Comparison of ENCODE assay signal across 17 cellular contexts in the genomic region with DNA sequence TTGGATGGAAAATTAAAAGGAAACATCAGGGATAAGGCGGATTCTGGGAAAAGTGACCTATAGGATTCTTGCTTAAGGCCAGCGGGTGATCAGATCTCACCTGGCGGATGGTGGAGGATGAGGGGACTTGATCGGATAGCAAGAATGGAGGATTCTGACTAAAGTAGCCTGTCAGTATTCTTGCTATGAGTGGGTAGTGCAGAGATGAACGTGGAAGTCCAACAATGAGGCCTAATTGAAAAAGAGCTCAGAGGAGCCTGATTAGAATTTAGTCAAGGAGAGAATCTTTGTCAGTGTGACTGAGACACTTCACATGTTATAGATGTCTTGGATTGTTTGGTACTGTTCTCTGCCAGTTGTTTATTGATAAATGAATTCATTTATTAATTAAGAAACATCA. TPM values are rescaled to one million over a fixed set of nuclear protein-coding genes. Genes with fewer than 3 reads are reported as not detected.
DNase-seq lines count a peak whose midpoint lies in the region; ATAC-seq, FAIRE-seq and TF ChIP-seq lines count a peak whose summit lies in the region.
"Had no signal": no experiment of that assay in that cellular context is flagged by ENCODE, and none has a peak within 500 bp of the region (broad histone marks: within the 10 kb centered on the region; RNA-seq: fewer than 3 reads in every experiment).

No MANE protein-coding gene starts in this region.

- H3K9ac ChIP-seq in MM.1S (ENCODE audit: low read length) (no peak overlapping the region), GM12878 (ENCODE audit: control insufficient read depth, insufficient read depth, low read length) (no peak overlapping the region)

- TF ChIP-seq POLR2A in GM12878 (IDR thresholded peaks at IDR 0.05; ENCODE audit: low read depth, low read length) (no peak), ovary (IDR thresholded peaks at IDR 0.05) (no peak)

- DNase-seq in Calu3 (no peak), MM.1S (no peak), GM12878 (ENCODE audit: low read depth, low spot score) (no peak), osteoblast (ENCODE audit: insufficient read length, low spot score, missing footprints) (no peak), HK-2 (ENCODE audit: unreplicated experiment) (no peak), ovary (no peak), CD1c-positive myeloid dendritic cell (ENCODE audit: extremely low spot score) (no peak)
- DNase-seq: activated CD4-positive, alpha-beta T cell treated with anti-CD3 and anti-CD28 coated beads, Interleukin-2, amount 10 ng/mL, durations not matched to agents 24 days and 14 days; activated effector memory CD4-positive, alpha-beta T cell treated with Interleukin-2 at 50 U/mL for 16 hours; effector memory CD4-positive, alpha-beta T cell; left colon; NCI-H2171; Right ventricle myocardium superior; stimulated activated CD4-positive, alpha-beta T cell treated with anti-CD3 and anti-CD28 coated beads, Interleukin-4, amount 100 ng/mL, for 4 hours; substantia nigra had no signal

- CTCF ChIA-PET in Calu3 (lab: Charles Lee), result interaction anchor here (0.6 to 2.4 kb wide), 3 partner anchors 66 to 79 kb away, joined by 3 to 20 read pairs (median 17); no protein-coding TSS in a partner anchor
- CTCF ChIA-PET in GM12878 (lab: Yijun Ruan, JAX), result interaction anchor here (0.8 to 9.6 kb wide), 24 partner anchors 9 to 474 kb away, joined by 3 to 204 read pairs (median 5); no protein-coding TSS in a partner anchor

- no peak overlapping the region for H2AFZ ChIP-seq in MM.1S (ENCODE audit: low read length)
- no peak overlapping the region for H2AFZ ChIP-seq in GM12878 (ENCODE audit: control insufficient read depth, low read depth, low read length)
- no peak overlapping the region for H2AFZ ChIP-seq in osteoblast (ENCODE audit: low read length)

- SMC1A ChIA-PET in GM12878 (lab: Charles Lee; ENCODE audit: uncharacterized antibody, unreplicated experiment), result interaction anchor here (0.6 to 5.7 kb wide), 24 partner anchors 10 to 350 kb away, joined by 3 to 71 read pairs (median 4); partner anchors contain the start of gene CAST

- in situ Hi-C loops in GM12878 (cut with MboI), result no loop called here

- ATAC-seq in GM12878, result peak; percentile 48
- ATAC-seq in HG03469 (IDR thresholded peaks at IDR 0.05; ENCODE audit: unreplicated experiment), result no peak

- H3K27me3 ChIP-seq in MM.1S (replicated peaks; ENCODE audit: insufficient read depth, low read length) (no peaks in the 10 kb centered on the region), GM12878 (replicated peaks in 1 of 2; ENCODE audit: control insufficient read depth in 2 of 2, insufficient read depth in 2 of 2, low read length in 1 of 2) (no peaks in the 10 kb centered on the region), osteoblast (ENCODE audit: insufficient read depth, low read length) (no peaks in the 10 kb centered on the region), ovary (no peaks in the 10 kb centered on the region)

- H3K27ac Mint-ChIP-seq in Calu3 (ENCODE audit: unreplicated experiment), result peak overlapping the region; percentile 11
- H3K27ac Mint-ChIP-seq: activated CD4-positive, alpha-beta T cell treated with anti-CD3 and anti-CD28 coated beads, Interleukin-2, amount 10 ng/mL, durations not matched to agents 24 days and 14 days had no signal

- no peaks in the 10 kb centered on the region for H3K9me3 ChIP-seq in MM.1S (replicated peaks; ENCODE audit: insufficient read depth, low read length)
- no peaks in the 10 kb centered on the region for H3K9me3 ChIP-seq in GM12878 (replicated peaks; ENCODE audit: control insufficient read depth, insufficient read depth, low read length)
- no peaks in the 10 kb centered on the region for H3K9me3 ChIP-seq in osteoblast (ENCODE audit: low read depth, low read length)
- no peaks in the 10 kb centered on the region for H3K9me3 ChIP-seq in ovary

- H3K79me2 ChIP-seq in MM.1S (ENCODE audit: low read length) (peaks cover 11% of the 10 kb centered on the region), GM12878 (ENCODE audit: control insufficient read depth, insufficient read depth, low read length) (no peaks in the 10 kb centered on the region), osteoblast (ENCODE audit: insufficient read depth, low read length) (peaks cover 71% of the 10 kb centered on the region)

- no peaks in the 10 kb centered on the region for H3K9me3 Mint-ChIP-seq in Calu3 (ENCODE audit: low read depth, unreplicated experiment)
- H3K9me3 Mint-ChIP-seq: activated CD4-positive, alpha-beta T cell treated with anti-CD3 and anti-CD28 coated beads, Interleukin-2, amount 10 ng/mL, durations not matched to agents 24 days and 14 days had no signal

- no peak for TF ChIP-seq EP300 in GM12878 (IDR thresholded peaks at IDR 0.05; ENCODE audit: borderline replicate concordance in 1 of 2, control insufficient read depth in 1 of 2, low read depth in 2 of 2, low read length in 2 of 2)
- TF ChIP-seq EP300 in ovary (IDR thresholded peaks at IDR 0.05), result no peak

- RAD21 ChIA-PET in GM12878 (lab: Charles Lee; ENCODE audit: unreplicated experiment), result interaction anchor here (0.6 to 6.4 kb wide), 13 partner anchors 15 to 474 kb away, joined by 3 to 78 read pairs (median 4); no protein-coding TSS in a partner anchor

- H3K4me3 ChIP-seq in MM.1S (ENCODE audit: low read length), result no peak overlapping the region
- no peak overlapping the region for H3K4me3 ChIP-seq in GM12878
- H3K4me3 ChIP-seq in osteoblast (ENCODE audit: insufficient read depth, low read length), result no peak overlapping the region
- H3K4me3 ChIP-seq in ovary, result no peak overlapping the region

- H3K4me3 Mint-ChIP-seq in Calu3 (ENCODE audit: low read depth, unreplicated experiment), result no peak overlapping the region
- H3K4me3 Mint-ChIP-seq: activated CD4-positive, alpha-beta T cell treated with anti-CD3 and anti-CD28 coated beads, Interleukin-2, amount 10 ng/mL, durations not matched to agents 24 days and 14 days had no signal

- TF ChIP-seq RAD21 in GM12878 (IDR thresholded peaks at IDR 0.05; ENCODE audit: insufficient read depth, low read depth, low read length), result no peak

- no peaks in the 10 kb centered on the region for H3K36me3 ChIP-seq in MM.1S (replicated peaks; ENCODE audit: insufficient read depth, low read length)
- H3K36me3 ChIP-seq in GM12878 (ENCODE audit: control insufficient read depth in 2 of 2, insufficient read depth in 2 of 2, low read length in 1 of 2), result no peaks in the 10 kb centered on the region
- peaks cover 4% of the 10 kb centered on the region for H3K36me3 ChIP-seq in osteoblast (ENCODE audit: insufficient read depth, low read length)
- H3K36me3 ChIP-seq in ovary, result no peaks in the 10 kb centered on the region

- TF ChIP-seq CTCF in Calu3 (IDR thresholded peaks at IDR 0.05; ENCODE audit: unreplicated experiment), result no peak
- TF ChIP-seq CTCF in MM.1S (IDR thresholded peaks at IDR 0.05; ENCODE audit: low read length), result no peak
- TF ChIP-seq CTCF in GM12878 (IDR thresholded peaks at IDR 0.05 in 2 of 3, conservative IDR thresholded peaks at IDR 0.05 in 1 of 3; ENCODE audit: control insufficient read depth in 2 of 3, extremely low read depth in 1 of 3, insufficient read depth in 1 of 3, low read depth in 3 of 3, low read length in 3 of 3), result no peak
- no peak for TF ChIP-seq CTCF in osteoblast (IDR thresholded peaks at IDR 0.05; ENCODE audit: extremely low read depth, low read depth, low read length)
- no peak for TF ChIP-seq CTCF in ovary (IDR thresholded peaks at IDR 0.05)

- no peaks in the 10 kb centered on the region for H3K9me2 ChIP-seq in MM.1S (replicated peaks; ENCODE audit: insufficient read depth, low read length)

- WGBS in GM12878 (ENCODE audit: insufficient coverage, insufficient replicate concordance, low lambda C conversion rate, missing lambda C conversion rate), result 67% methylated on average over 5 of the region's 5 CpGs
- 92 to 95% (median 94%) methylated on average over 5 of the region's 5 CpGs for WGBS in ovary, 3 donors

- POLR2A ChIA-PET in GM12878 (lab: Charles Lee), result interaction anchor here (1.0 to 1.7 kb wide), 2 partner anchors 73 to 79 kb away, joined by 4 read pairs; no protein-coding TSS in a partner anchor

- BruUV-seq in Calu3 (replicated peaks; lab: Mats Ljungman, UMichigan), result no TSS peak
- BruUV-seq in GM12878 (replicated peaks; lab: Mats Ljungman, UMichigan), result no TSS peak

- FAIRE-seq in GM12878 (lab: Jason Lieb, UNC), result no peak
- FAIRE-seq: D721Med had no signal

- H4K20me1 ChIP-seq in MM.1S (ENCODE audit: insufficient read depth, low read length), result no peaks in the 10 kb centered on the region
- H4K20me1 ChIP-seq in GM12878 (ENCODE audit: control insufficient read depth, insufficient read depth), result no peaks in the 10 kb centered on the region
- H4K20me1 ChIP-seq in osteoblast (ENCODE audit: insufficient read depth, low read length), result no peaks in the 10 kb centered on the region

- no peaks in the 10 kb centered on the region for H3K36me3 Mint-ChIP-seq in Calu3 (ENCODE audit: insufficient read depth, unreplicated experiment)

- H3K27me3 Mint-ChIP-seq in Calu3 (ENCODE audit: unreplicated experiment), result no peaks in the 10 kb centered on the region
- H3K27me3 Mint-ChIP-seq: activated CD4-positive, alpha-beta T cell treated with anti-CD3 and anti-CD28 coated beads, Interleukin-2, amount 10 ng/mL, durations not matched to agents 24 days and 14 days had no signal

- H3F3A ChIP-seq in MM.1S (ENCODE audit: insufficient read depth, low read length), result no peaks in the 10 kb centered on the region

- intact Hi-C loops in Calu3 (cut with micrococcal nuclease; ENCODE audit: unreplicated experiment), result loop anchor here (1.0 to 5.0 kb wide), 3 partner anchors 40 to 343 kb away; no protein-coding TSS in a partner anchor
- intact Hi-C loops in GM12878 (cut with micrococcal nuclease; ENCODE audit: unreplicated experiment), result loop anchor here (10.0 kb wide), 1 partner anchor 342 kb away; no protein-coding TSS in a partner anchor
- intact Hi-C loops in ovary (cut with DNase I), result no loop called here

- H3K27ac ChIP-seq in MM.1S (ENCODE audit: low read length) (no peak overlapping the region), GM12878 (ENCODE audit: control insufficient read depth, insufficient read depth) (no peak overlapping the region), osteoblast (ENCODE audit: low read depth, low read length) (peak overlapping the region; percentile 54), ovary (no peak overlapping the region)

- peaks cover 30% of the 10 kb centered on the region for H3K4me1 Mint-ChIP-seq in Calu3 (ENCODE audit: low read depth, unreplicated experiment)

- peak overlapping the region; percentile 58; the same call in 1 of the 2 replicates for H3K4me2 ChIP-seq in MM.1S (ENCODE audit: low read depth, low read length)
- H3K4me2 ChIP-seq in GM12878 (ENCODE audit: control insufficient read depth, insufficient read depth), result no peak overlapping the region
- peak overlapping the region; percentile 77 for H3K4me2 ChIP-seq in osteoblast (ENCODE audit: insufficient read depth, low read length)

- peaks cover 6% of the 10 kb centered on the region for H3K4me1 ChIP-seq in MM.1S (ENCODE audit: low read length)
- no peaks in the 10 kb centered on the region; the same call in 1 of the 2 replicates for H3K4me1 ChIP-seq in GM12878 (ENCODE audit: control insufficient read depth, insufficient read depth, low read length)
- peaks cover 27% of the 10 kb centered on the region for H3K4me1 ChIP-seq in osteoblast (ENCODE audit: insufficient read depth, low read length)
- no peaks in the 10 kb centered on the region for H3K4me1 ChIP-seq in ovary (ENCODE audit: insufficient read depth)

RNA-seq across cellular contexts. Expression of gene CAST, which starts 24.9 kb away (rescaled TPM):
- total RNA-seq in Calu3 (2022) (342 and 395 TPM in 2 replicates), GM12878 (2014; rRNA removed) (47.7 and 57.0 TPM in 2 replicates), GM12878 (2014; rRNA removed; fragmentation: Illumina TruSeq; extraction: Trizol) (112 and 113 TPM in 2 replicates), GM12878 (2021) (116 and 122 TPM in 2 replicates), osteoblast (278 and 281 TPM in 2 replicates), ovary (100 to 1,000 TPM; 119 to 218 (median 173) TPM)
- 167 and 177 TPM in 2 replicates for total RNA-seq in GM12878 (2013; cell fraction: nucleolus; rRNA removed)
- 30.2 TPM for polyA plus RNA-seq in GM12878 (2011; ENCODE audit: low read depth)
- polyA plus RNA-seq in GM12878 (2011; rRNA removed) (47.5 and 60.9 TPM in 2 replicates), GM12878 (2014; fragmentation: Illumina TruSeq; extraction: Trizol) (138 and 140 TPM in 2 replicates), GM12878 (2014; fragmentation: Nextera tagmentation; extraction: Ambion mirVana) (10 to 100 TPM; 31.7 to 40.8 TPM), GM12878 (2014; rRNA removed) (47.4 and 55.1 TPM in 2 replicates), GM12878 (2016; fragmentation: Nextera tagmentation; extraction: Ambion mirVana) (10 to 100 TPM; 82.0 to 94.8 TPM), ovary (100 to 1,000 TPM in 1 of 2 donors, 10 to 100 TPM in 1; 61.2 to 276 TPM)
- 23.8 and 28.7 TPM in 2 replicates for polyA plus RNA-seq in GM12878 (2011; cell fraction: cytosol; rRNA removed)
- polyA plus RNA-seq in GM12878 (2011; cell fraction: nucleus; rRNA removed), result 55.4 and 59.6 TPM in 2 replicates
- polyA plus RNA-seq in GM12878 (2012), result 37.7 and 51.5 TPM in 2 replicates
- polyA minus RNA-seq in GM12878 (2011; rRNA and poly(A)+ RNA removed), result 28.5 and 37.1 TPM in 2 replicates
- polyA minus RNA-seq in GM12878 (2011; cell fraction: cytosol; rRNA and poly(A)+ RNA removed), result 24.3 and 25.9 TPM in 2 replicates
- 53.8 and 74.5 TPM in 2 replicates for polyA minus RNA-seq in GM12878 (2011; cell fraction: nucleus; rRNA and poly(A)+ RNA removed)

Comparison
In these comparisons a context has a peak if more than half of its experiments do, and no peak if none do; other contexts are left out.
1. intact Hi-C loops: an anchor here in Calu3 (1.0 to 5.0 kb wide) and GM12878 (10.0 kb wide); none called in ovary.